In genomic region chr7:38192347-38192746, GRCh38 we compare ENCODE assay signal across 23 cellular contexts.
"Had no signal": no experiment of that assay in that cellular context is flagged by ENCODE, and none has a peak within 500 bp of the region (broad histone marks: within the 10 kb centered on the region; RNA-seq: fewer than 3 reads in every experiment).

No MANE protein-coding gene starts in this region.

- H3K27ac Mint-ChIP-seq: activated T-helper 17 cell treated with anti-CD3 and anti-CD28 coated beads, Interleukin-2, amount 50 U/mL, for 72 hours; stimulated activated effector memory CD8-positive, alpha-beta T cell treated with anti-CD3 and anti-CD28 coated beads, Interleukin-12 subunit alpha, Interleukin-12 subunit beta, amount 100 ng/mL, for 72 hours; type B pancreatic cell had no signal

- H3K4me1 ChIP-seq: colonic mucosa had no signal

- H3K4me3 Mint-ChIP-seq: activated T-helper 17 cell treated with anti-CD3 and anti-CD28 coated beads, Interleukin-2, amount 50 U/mL, for 72 hours; stimulated activated effector memory CD8-positive, alpha-beta T cell treated with anti-CD3 and anti-CD28 coated beads, Interleukin-12 subunit alpha, Interleukin-12 subunit beta, amount 100 ng/mL, for 72 hours; type B pancreatic cell had no signal

- H3K27ac ChIP-seq: brain microvascular endothelial cell, colonic mucosa, gastroesophageal sphincter, heart left ventricle, neutrophil, stomach had no signal

- H3K9me3 Mint-ChIP-seq: activated T-helper 17 cell treated with anti-CD3 and anti-CD28 coated beads, Interleukin-2, amount 50 U/mL, for 72 hours; type B pancreatic cell had no signal

- H3K4me3 ChIP-seq: colonic mucosa, gastroesophageal sphincter, heart left ventricle, smooth muscle cell, stomach had no signal

- H3K36me3 ChIP-seq: brain microvascular endothelial cell, colonic mucosa, gastroesophageal sphincter, heart left ventricle, neutrophil, stomach had no signal

- DNase-seq: activated CD4-positive, alpha-beta T cell treated with anti-CD3 and anti-CD28 coated beads, Interleukin-2, amount 50 U/mL, for 4 hours; activated CD4-positive, CD25-positive, alpha-beta regulatory T cell; activated naive CD4-positive, alpha-beta T cell; aorta; brain microvascular endothelial cell; central memory CD4-positive, alpha-beta T cell; colonic mucosa; heart left ventricle; kidney glomerular epithelial cell; left ventricle myocardium superior; mesendoderm; naive thymus-derived CD4-positive, alpha-beta T cell; stimulated activated CD4-positive, alpha-beta T cell treated with anti-CD3 and anti-CD28 coated beads, Interleukin-4, amount 100 ng/mL, for 24 hours; stomach; SW 1271 had no signal

- H3K9me3 ChIP-seq: colonic mucosa, neutrophil had no signal

- ATAC-seq: activated T-helper 17 cell treated with anti-CD3 and anti-CD28 coated beads, Interleukin-2, amount 50 U/mL, for 72 hours; esophagus mucosa; gastroesophageal sphincter; heart left ventricle; left ventricle myocardium superior; naive thymus-derived CD4-positive, alpha-beta T cell; sciatic nerve; stimulated activated effector memory CD8-positive, alpha-beta T cell treated with anti-CD3 and anti-CD28 coated beads, Interleukin-12 subunit alpha, Interleukin-12 subunit beta, amount 100 ng/mL, for 72 hours had no signal

- H3K27me3 ChIP-seq: brain microvascular endothelial cell, colonic mucosa, gastroesophageal sphincter, heart left ventricle, neutrophil, stomach had no signal

- H3K27me3 Mint-ChIP-seq: activated T-helper 17 cell treated with anti-CD3 and anti-CD28 coated beads, Interleukin-2, amount 50 U/mL, for 72 hours; naive thymus-derived CD4-positive, alpha-beta T cell; type B pancreatic cell had no signal
